Comparison of ENCODE assay signal across 9 cellular contexts in the genomic region with DNA sequence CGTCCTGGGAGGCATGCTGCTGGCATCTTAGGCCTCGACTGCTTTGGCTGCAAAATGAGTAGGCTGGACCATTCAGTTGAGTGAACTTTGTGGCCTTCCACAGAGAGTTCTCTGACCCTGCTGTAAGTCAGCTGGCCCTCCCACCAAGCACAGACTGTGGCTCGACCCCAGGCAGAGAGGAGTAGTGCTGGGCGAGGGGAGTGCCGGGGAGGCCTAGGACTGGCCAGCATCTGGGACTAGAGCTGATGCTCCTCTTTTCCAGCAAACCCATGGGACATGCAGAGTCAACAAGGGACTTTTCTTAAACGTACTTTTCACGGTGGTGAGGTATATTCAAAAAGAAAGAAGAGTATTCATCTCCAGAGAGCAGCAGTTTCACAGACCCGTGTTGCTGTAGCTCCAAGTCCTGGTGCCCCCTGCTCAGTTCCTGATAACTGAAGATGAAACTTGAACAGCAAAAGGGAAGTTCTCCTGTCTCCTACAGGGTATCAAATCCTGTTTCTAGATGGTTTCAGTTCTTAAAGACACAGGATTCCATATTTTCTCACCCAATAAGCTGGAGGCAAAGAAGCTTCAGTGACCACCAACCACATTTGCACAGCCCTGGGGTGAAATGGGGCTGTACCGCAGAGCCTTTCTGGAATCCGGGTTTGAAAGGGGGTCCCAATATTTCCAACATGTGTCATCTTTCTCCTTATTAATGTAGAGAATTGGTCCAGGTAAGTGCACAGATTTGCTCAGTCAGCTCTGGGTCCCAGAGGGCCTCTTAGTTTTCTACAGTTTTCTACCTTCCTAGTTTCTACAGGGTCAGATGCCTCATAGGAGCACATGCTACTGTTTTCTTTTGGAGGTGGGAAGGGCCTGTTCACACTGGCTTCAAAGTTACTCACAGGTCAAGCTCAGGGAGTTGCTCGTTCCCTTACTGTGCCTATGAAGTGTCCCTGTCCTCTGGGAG. TPM values are rescaled to one million over a fixed set of nuclear protein-coding genes. Genes with fewer than 3 reads are reported as not detected.
DNase-seq lines count a peak whose midpoint lies in the region; ATAC-seq and TF ChIP-seq lines count a peak whose summit lies in the region.
"Had no signal": no experiment of that assay in that cellular context is flagged by ENCODE, and none has a peak within 500 bp of the region (broad histone marks: within the 10 kb centered on the region; RNA-seq: fewer than 3 reads in every experiment).

No MANE protein-coding gene starts in this region.

- no peak overlapping the region for H3K27ac ChIP-seq in coronary artery
- no peak overlapping the region for H3K27ac ChIP-seq in aorta (ENCODE audit: low read depth in 1 of 2, low read length in 2 of 2)

- WGBS in aorta, 2 donors = 67 to 69% methylated on average over 11 of the region's 11 CpGs

- no peak for TF ChIP-seq CTCF in coronary artery (IDR thresholded peaks at IDR 0.05)

- intact Hi-C loops in aorta (cut with DNase I) = no loop called here

- H3K36me3 ChIP-seq in aorta (ENCODE audit: control insufficient read depth in 1 of 2, insufficient read depth in 2 of 2, low read length in 1 of 2) = no peaks in the 10 kb centered on the region

- peak; percentile 31 for DNase-seq in coronary artery (ENCODE audit: low spot score)
- no peak for DNase-seq in C1 segment of cervical spinal cord (lab: John Stamatoyannopoulos, UW)
- DNase-seq in DMS 273 (lab: John Stamatoyannopoulos, UW; ENCODE audit: unreplicated experiment) = no peak
- no peak for DNase-seq in aorta
- DNase-seq in DMS53 (lab: John Stamatoyannopoulos, UW) = no peak
- DNase-seq: NCI-H524 treated with DMSO at 0.1 percent for 48 hours had no signal

- no peaks in the 10 kb centered on the region for H3K4me1 ChIP-seq in aorta (ENCODE audit: control insufficient read depth in 1 of 2, insufficient read depth in 2 of 2, low read length in 2 of 2)

- no peaks in the 10 kb centered on the region for H3K9me3 ChIP-seq in aorta (ENCODE audit: control insufficient read depth, low read length)

- H3K4me3 ChIP-seq in coronary artery = no peak overlapping the region
- no peak overlapping the region for H3K4me3 ChIP-seq in aorta (ENCODE audit: low read length in 2 of 2)

- H3K27me3 ChIP-seq in aorta (ENCODE audit: control insufficient read depth in 1 of 2, insufficient read depth in 2 of 2, low read length in 1 of 2) = no peaks in the 10 kb centered on the region

- ATAC-seq in GM18520 (IDR thresholded peaks at IDR 0.05; ENCODE audit: unreplicated experiment) (peak; percentile 38), GM21515 (IDR thresholded peaks at IDR 0.05; ENCODE audit: unreplicated experiment) (peak; percentile 60), HG03439 (IDR thresholded peaks at IDR 0.05; ENCODE audit: unreplicated experiment) (peak; percentile 51), aorta (ENCODE audit: low FRiP score) (no peak)

RNA-seq across cellular contexts. Expression of gene BATF3, which starts 20.9 kb away (rescaled TPM):
- 10 to 100 TPM in 1 of 2 donors, 1 to 10 TPM in 1; 5.5 to 13.9 TPM for total RNA-seq in aorta
- polyA plus RNA-seq in aorta = 1 to 10 TPM; 5.9 to 8.8 TPM
